8 cellular contexts compared by ENCODE assay signal in the genomic region with DNA sequence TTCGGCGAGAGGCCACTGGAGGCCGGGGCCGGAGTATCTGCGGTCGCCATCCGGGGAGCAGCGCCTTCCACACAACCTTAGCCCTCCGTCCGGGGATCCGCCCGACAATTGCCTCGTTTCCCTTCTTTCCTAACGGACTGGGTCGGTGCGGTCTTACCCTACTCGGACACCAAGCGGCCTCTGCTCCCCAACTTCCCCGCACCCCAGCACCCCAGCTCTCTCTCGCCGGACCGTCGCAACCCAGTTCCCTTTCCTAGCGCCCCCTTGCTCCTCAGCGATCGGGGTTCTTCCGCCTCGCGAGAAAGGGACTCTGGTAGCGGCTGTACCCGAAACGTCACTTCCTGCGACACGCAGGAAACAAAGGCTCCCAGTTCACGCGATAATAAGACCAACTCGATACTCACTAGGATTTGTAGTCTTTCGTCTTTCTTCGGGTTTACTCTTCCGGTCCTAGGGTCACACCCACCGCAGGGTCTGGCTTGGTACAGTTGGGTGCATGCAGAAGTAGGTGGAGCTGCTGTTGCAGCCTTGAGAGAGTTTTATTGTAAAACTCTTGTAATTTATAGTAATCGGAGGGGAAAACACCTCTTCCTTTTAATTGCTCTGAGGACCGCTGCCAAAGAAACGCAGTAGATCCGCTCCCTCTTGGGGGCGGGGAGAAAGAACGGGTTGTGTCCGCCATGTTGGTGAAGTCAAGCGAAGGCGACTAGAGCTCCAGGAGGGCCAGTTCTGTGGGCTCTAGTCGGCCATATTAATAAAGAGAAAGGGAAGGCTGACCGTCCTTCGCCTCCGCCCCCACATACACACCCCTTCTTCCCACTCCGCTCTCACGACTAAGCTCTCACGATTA. TPM values are rescaled to one million over a fixed set of nuclear protein-coding genes. Genes with fewer than 3 reads are reported as not detected.
DNase-seq lines count a peak whose midpoint lies in the region; ATAC-seq and TF ChIP-seq lines count a peak whose summit lies in the region.

A gene (plus strand): TSS at position 741 of the 850 bp plus-strand sequence. CDS start 209 bp downstream, outside the sequence.
A gene with protein sequence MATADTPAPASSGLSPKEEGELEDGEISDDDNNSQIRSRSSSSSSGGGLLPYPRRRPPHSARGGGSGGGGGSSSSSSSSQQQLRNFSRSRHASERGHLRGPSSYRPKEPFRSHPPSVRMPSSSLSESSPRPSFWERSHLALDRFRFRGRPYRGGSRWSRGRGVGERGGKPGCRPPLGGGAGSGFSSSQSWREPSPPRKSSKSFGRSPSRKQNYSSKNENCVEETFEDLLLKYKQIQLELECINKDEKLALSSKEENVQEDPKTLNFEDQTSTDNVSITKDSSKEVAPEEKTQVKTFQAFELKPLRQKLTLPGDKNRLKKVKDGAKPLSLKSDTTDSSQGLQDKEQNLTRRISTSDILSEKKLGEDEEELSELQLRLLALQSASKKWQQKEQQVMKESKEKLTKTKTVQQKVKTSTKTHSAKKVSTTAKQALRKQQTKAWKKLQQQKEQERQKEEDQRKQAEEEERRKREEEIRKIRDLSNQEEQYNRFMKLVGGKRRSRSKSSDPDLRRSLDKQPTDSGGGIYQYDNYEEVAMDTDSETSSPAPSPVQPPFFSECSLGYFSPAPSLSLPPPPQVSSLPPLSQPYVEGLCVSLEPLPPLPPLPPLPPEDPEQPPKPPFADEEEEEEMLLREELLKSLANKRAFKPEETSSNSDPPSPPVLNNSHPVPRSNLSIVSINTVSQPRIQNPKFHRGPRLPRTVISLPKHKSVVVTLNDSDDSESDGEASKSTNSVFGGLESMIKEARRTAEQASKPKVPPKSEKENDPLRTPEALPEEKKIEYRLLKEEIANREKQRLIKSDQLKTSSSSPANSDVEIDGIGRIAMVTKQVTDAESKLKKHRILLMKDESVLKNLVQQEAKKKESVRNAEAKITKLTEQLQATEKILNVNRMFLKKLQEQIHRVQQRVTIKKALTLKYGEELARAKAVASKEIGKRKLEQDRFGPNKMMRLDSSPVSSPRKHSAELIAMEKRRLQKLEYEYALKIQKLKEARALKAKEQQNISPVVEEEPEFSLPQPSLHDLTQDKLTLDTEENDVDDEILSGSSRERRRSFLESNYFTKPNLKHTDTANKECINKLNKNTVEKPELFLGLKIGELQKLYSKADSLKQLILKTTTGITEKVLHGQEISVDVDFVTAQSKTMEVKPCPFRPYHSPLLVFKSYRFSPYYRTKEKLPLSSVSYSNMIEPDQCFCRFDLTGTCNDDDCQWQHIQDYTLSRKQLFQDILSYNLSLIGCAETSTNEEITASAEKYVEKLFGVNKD (N-terminal part only) (minus strand): TSS at position 288 of the 850 bp plus-strand sequence. CDS start 238 bp downstream, at position 50.

- H3K4me1 ChIP-seq in thoracic aorta (ENCODE audit: control insufficient read depth in 1 of 2, low read depth in 2 of 2) = peaks cover 14 to 31% of the 10 kb centered on the region in 2 donors

- CTCF ChIA-PET in GM10248 (lab: Yijun Ruan, JAX) = interaction anchor here (0.7 to 6.9 kb wide), 15 partner anchors 8 to 107 kb away, joined by 3 to 37 read pairs (median 6); a partner anchor contains a TSS

- peaks cover 53 to 55% of the 10 kb centered on the region in 2 donors for H3K36me3 Mint-ChIP-seq in activated naive CD4-positive, alpha-beta T cell treated with anti-CD3 and anti-CD28 coated beads, Interleukin-2, amount 50 U/mL, for 72 hours

- no peaks in the 10 kb centered on the region for H3K27me3 ChIP-seq in thoracic aorta (replicated peaks; ENCODE audit: insufficient read depth)

- POLR2A ChIA-PET in GM10248 (lab: Yijun Ruan, JAX) = interaction anchor here (0.6 to 2.6 kb wide), 7 partner anchors 21 to 131 kb away, joined by 3 to 34 read pairs (median 4); a partner anchor contains a TSS

- ATAC-seq in HG02571 (IDR thresholded peaks at IDR 0.05; ENCODE audit: unreplicated experiment) (peak; percentile 91), omental fat pad (ENCODE audit: low FRiP score) (peak; percentile 91), thoracic aorta (ENCODE audit: insufficient number of reproducible peaks, low FRiP score, low read depth) (peak; percentile 99)
- peak; percentile 82 to 91 for ATAC-seq in activated naive CD4-positive, alpha-beta T cell treated with anti-CD3 and anti-CD28 coated beads, Interleukin-2, amount 50 U/mL, for 72 hours

- TF ChIP-seq CTCF in GM10248 (IDR thresholded peaks at IDR 0.05; ENCODE audit: control extremely low read depth, extremely low read depth, low read depth, missing control alignments) = peak; percentile 33
- TF ChIP-seq CTCF in NB4 (IDR thresholded peaks at IDR 0.05; ENCODE audit: low read depth, low read length) = peak; percentile 31
- no peak for TF ChIP-seq CTCF in omental fat pad (IDR thresholded peaks at IDR 0.05)
- TF ChIP-seq CTCF in thoracic aorta (IDR thresholded peaks at IDR 0.05) = no peak

- TF ChIP-seq POLR2A in NB4 (IDR thresholded peaks at IDR 0.05; ENCODE audit: extremely low read depth, insufficient read length) = peak; percentile 77

- peak within 1 kb of the TSS; percentile 99 to 100 for H3K27ac Mint-ChIP-seq in activated naive CD4-positive, alpha-beta T cell treated with anti-CD3 and anti-CD28 coated beads, Interleukin-2, amount 50 U/mL, for 72 hours

- peak within 1 kb of the TSS; percentile 96 for H3K27ac ChIP-seq in SK-N-MC
- H3K27ac ChIP-seq in thoracic aorta = peak within 1 kb of the TSS; percentile 93 to 96

- H3K36me3 ChIP-seq in SK-N-MC (ENCODE audit: insufficient read depth, low read length) (peaks cover 21% of the 10 kb centered on the region), thoracic aorta (peaks cover 12% of the 10 kb centered on the region)

- H3K9me3 ChIP-seq in SK-N-MC (ENCODE audit: low read depth, low read length) = no peaks in the 10 kb centered on the region
- H3K9me3 ChIP-seq in thoracic aorta = no peaks in the 10 kb centered on the region

- peak within 1 kb of the TSS; percentile 79 for H3K4me3 ChIP-seq in NB4 (ENCODE audit: low read depth, low read length)
- H3K4me3 ChIP-seq in SK-N-MC = peak within 1 kb of the TSS; percentile 93
- H3K4me3 ChIP-seq in thoracic aorta = peak within 1 kb of the TSS; percentile 86

- peak within 1 kb of the TSS; percentile 95 for H3K9ac ChIP-seq in SK-N-MC (ENCODE audit: insufficient read length)

- peaks cover 6% of the 10 kb centered on the region in 2 donors for H3K9me3 Mint-ChIP-seq in activated naive CD4-positive, alpha-beta T cell treated with anti-CD3 and anti-CD28 coated beads, Interleukin-2, amount 50 U/mL, for 72 hours

- DNase-seq in GM10248 (ENCODE audit: extremely low spot score) (peak; percentile 92), NB4 (ENCODE audit: low read depth) (peak; percentile 99), SK-N-MC (ENCODE audit: low read depth, low spot score) (peak; percentile 97), glomerular visceral epithelial cell (ENCODE audit: extremely low spot score) (peak; percentile 97), omental fat pad (ENCODE audit: low spot score) (peak; percentile 74), thoracic aorta (ENCODE audit: low spot score) (peak; percentile 87)
- DNase-seq in activated naive CD4-positive, alpha-beta T cell treated with anti-CD3 and anti-CD28 coated beads, Interleukin-2, amount 50 U/mL, for 72 hours (ENCODE audit: low spot score in 2 of 2) = peak; percentile 85 to 91

RNA-seq across cellular contexts. Expression of the first gene that starts in this region (rescaled TPM):
- 1 to 10 TPM; 7.2 to 7.8 TPM for total RNA-seq in activated naive CD4-positive, alpha-beta T cell treated with anti-CD3 and anti-CD28 coated beads, Interleukin-2, amount 50 U/mL, for 72 hours
- total RNA-seq in omental fat pad (10 to 100 TPM in 1 of 4 donors, 1 to 10 TPM in 3; 1.8 to 21.3 (median 5.9) TPM), thoracic aorta (1 to 10 TPM in 1 of 2 donors, under 1 TPM in 1; 0.95 to 5.9 TPM)

RNA-seq across cellular contexts. Expression of the second gene that starts in this region (rescaled TPM):
- 10 to 100 TPM; 71.3 to 88.8 TPM for total RNA-seq in activated naive CD4-positive, alpha-beta T cell treated with anti-CD3 and anti-CD28 coated beads, Interleukin-2, amount 50 U/mL, for 72 hours
- 100 to 1,000 TPM in 1 of 4 donors, 10 to 100 TPM in 3; 54.6 to 124 (median 85.5) TPM for total RNA-seq in omental fat pad
- total RNA-seq in thoracic aorta = 100 to 1,000 TPM in 1 of 2 donors, 10 to 100 TPM in 1; 48.6 to 101 TPM

Comparison
In these comparisons a context has a peak if more than half of its experiments do, and no peak if none do; other contexts are left out.
1. Peak in every context shown above with its lines: DNase-seq, ATAC-seq, H3K4me3 ChIP-seq and H3K27ac ChIP-seq.
2. CTCF ChIP-seq: peak in GM10248 (single experiment) and NB4 (single experiment); none in omental fat pad (0 of 3) and thoracic aorta (single experiment).